In the genomic region with DNA sequence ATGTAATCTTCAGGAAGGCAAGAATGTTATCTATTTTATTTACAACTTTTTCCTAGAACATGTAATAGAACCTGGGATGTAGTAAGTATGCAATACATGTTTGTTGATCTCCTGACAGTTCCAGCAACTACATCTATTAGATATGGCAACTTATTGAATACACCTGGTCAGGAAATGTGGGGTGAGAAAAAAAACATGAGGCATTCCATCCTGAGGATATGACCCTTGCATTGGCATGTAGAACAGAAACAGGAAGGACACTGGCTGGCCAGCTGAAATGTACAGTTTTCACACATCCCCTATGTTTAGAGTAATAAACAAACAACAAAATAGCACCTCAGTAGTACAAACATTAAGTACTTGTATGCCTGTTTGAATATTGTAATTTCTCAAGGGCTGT, we compare ENCODE assay signal across 30 cellular contexts.
"Had no signal": no experiment of that assay in that cellular context is flagged by ENCODE, and none has a peak within 500 bp of the region (broad histone marks: within the 10 kb centered on the region; RNA-seq: fewer than 3 reads in every experiment).

No MANE protein-coding gene starts in this region.

- H3K36me3 Mint-ChIP-seq: stimulated activated effector memory CD8-positive, alpha-beta T cell treated with anti-CD3 and anti-CD28 coated beads, Interleukin-12 subunit alpha, Interleukin-12 subunit beta, amount 100 ng/mL, for 72 hours; stimulated activated naive B cell treated with anti-CD40 and anti-IgM and Interleukin-4, amounts not matched to agents 10 μg/mL and 1 μg/mL and 100 μg/mL, for 72 hours; type B pancreatic cell had no signal

- H3K4me3 Mint-ChIP-seq: naive thymus-derived CD8-positive, alpha-beta T cell; natural killer cell treated with Interleukin-12 subunit alpha and Interleukin-12 subunit beta and Interleukin-15 and Interleukin-18, amount 100 ng/mL, for 72 hours; nephron progenitor cell; neural crest cell; stimulated activated effector memory CD8-positive, alpha-beta T cell treated with anti-CD3 and anti-CD28 coated beads, Interleukin-12 subunit alpha, Interleukin-12 subunit beta, amount 100 ng/mL, for 72 hours; stimulated activated naive B cell treated with anti-CD40 and anti-IgM and Interleukin-4, amounts not matched to agents 10 μg/mL and 1 μg/mL and 100 μg/mL, for 72 hours; stimulated activated naive CD8-positive, alpha-beta T cell treated with anti-CD3 and anti-CD28 coated beads, Interleukin-15, Interleukin-2, amounts not matched to agents 100 ng/mL and 50 ng/mL, for 24 hours; type B pancreatic cell had no signal

- H3K4me1 Mint-ChIP-seq: nephron progenitor cell had no signal

- H3K4me1 ChIP-seq: pancreas, psoas muscle, right lobe of liver, sigmoid colon, suprapubic skin, tibial artery, transverse colon, upper lobe of right lung, uterus had no signal

- H3K27me3 Mint-ChIP-seq: naive thymus-derived CD8-positive, alpha-beta T cell; natural killer cell treated with Interleukin-12 subunit alpha and Interleukin-12 subunit beta and Interleukin-15 and Interleukin-18, amount 100 ng/mL, for 72 hours; progenitor cell of endocrine pancreas; stimulated activated naive B cell treated with anti-CD40 and anti-IgM and Interleukin-4, amounts not matched to agents 10 μg/mL and 1 μg/mL and 100 μg/mL, for 72 hours; stimulated activated naive CD8-positive, alpha-beta T cell treated with anti-CD3 and anti-CD28 coated beads, Interleukin-15, Interleukin-2, amounts not matched to agents 100 ng/mL and 50 ng/mL, for 24 hours; type B pancreatic cell had no signal

- ATAC-seq: naive thymus-derived CD8-positive, alpha-beta T cell; pancreas; psoas muscle; right cardiac atrium; right lobe of liver; stimulated activated effector memory CD8-positive, alpha-beta T cell treated with anti-CD3 and anti-CD28 coated beads, Interleukin-12 subunit alpha, Interleukin-12 subunit beta, amount 100 ng/mL, for 72 hours; stimulated activated naive B cell treated with anti-CD40 and anti-IgM and Interleukin-4, amounts not matched to agents 10 μg/mL and 1 μg/mL and 100 μg/mL, for 72 hours; upper lobe of right lung had no signal

- H3K27ac Mint-ChIP-seq: naive thymus-derived CD8-positive, alpha-beta T cell; natural killer cell treated with Interleukin-12 subunit alpha and Interleukin-12 subunit beta and Interleukin-15 and Interleukin-18, amount 100 ng/mL, for 72 hours; nephron progenitor cell; progenitor cell of endocrine pancreas; stimulated activated effector memory CD8-positive, alpha-beta T cell treated with anti-CD3 and anti-CD28 coated beads, Interleukin-12 subunit alpha, Interleukin-12 subunit beta, amount 100 ng/mL, for 72 hours; stimulated activated naive B cell treated with anti-CD40 and anti-IgM and Interleukin-4, amounts not matched to agents 10 μg/mL and 1 μg/mL and 100 μg/mL, for 72 hours; stimulated activated naive CD8-positive, alpha-beta T cell treated with anti-CD3 and anti-CD28 coated beads, Interleukin-15, Interleukin-2, amounts not matched to agents 100 ng/mL and 50 ng/mL, for 24 hours; type B pancreatic cell had no signal

- DNase-seq: naive thymus-derived CD8-positive, alpha-beta T cell; nephron progenitor cell; nucleus accumbens; pancreas; posterior cingulate gyrus; psoas muscle; right cardiac atrium; right lobe of liver; sigmoid colon; small intestine; stimulated activated CD4-positive, alpha-beta T cell treated with anti-CD3 and anti-CD28 coated beads, Interleukin-15, amount 100 ng/mL, for 24 hours; stimulated activated CD4-positive, alpha-beta T cell treated with anti-CD3 and anti-CD28 coated beads, Interleukin-2, amount 100 ng/mL, for 24 hours; stimulated activated CD4-positive, alpha-beta T cell treated with anti-CD3 and anti-CD28 coated beads, Interleukin-2, amount 100 ng/mL, for 48 hours; stimulated activated CD4-positive, alpha-beta T cell treated with anti-CD3 and anti-CD28 coated beads, Interleukin-4, amount 100 ng/mL, for 24 hours; stimulated activated naive B cell treated with anti-CD40 and anti-IgM and Interleukin-4, amounts not matched to agents 10 μg/mL and 1 μg/mL and 100 μg/mL, for 72 hours; stimulated activated naive CD4-positive, alpha-beta T cell treated with Interleukin-2 at 50 U/mL for 16 hours; substantia nigra; testis; tibial artery; transverse colon; upper lobe of right lung; uterus had no signal

- H3K27me3 ChIP-seq: neutrophil, pancreas, right lobe of liver, sigmoid colon, suprapubic skin, testis, tibial artery, transverse colon, upper lobe of right lung, uterus had no signal

- H3K9me3 ChIP-seq: neutrophil, pancreas, psoas muscle, right lobe of liver, sigmoid colon, suprapubic skin, testis, tibial artery, transverse colon, upper lobe of right lung, uterus had no signal

- H3K4me3 ChIP-seq: pancreas, psoas muscle, right lobe of liver, sigmoid colon, suprapubic skin, testis, tibial artery, transverse colon, upper lobe of right lung, uterus had no signal

- H3K36me3 ChIP-seq: neutrophil, pancreas, right lobe of liver, sigmoid colon, suprapubic skin, tibial artery, transverse colon, upper lobe of right lung, uterus had no signal

- H3K27ac ChIP-seq: neutrophil, pancreas, psoas muscle, right lobe of liver, sigmoid colon, suprapubic skin, testis, tibial artery, transverse colon, upper lobe of right lung, uterus had no signal
